In genomic region chr19:48501961-48502719, GRCh38 we compare ENCODE assay signal across 1 cellular context.
A peak's percentile ranks its signal among the peaks of the same experiment; 100 is the strongest.
TF ChIP-seq lines count a peak whose summit lies in the region.

No MANE protein-coding gene starts in this region.

TF ChIP-seq in K562, 482 proteins besides CTCF, POLR2A, EP300 and RAD21 (continues in another document):
- TF ChIP-seq ZNF398 (CRISPR knock-in tag; IDR thresholded peaks at IDR 0.05): no peak
- no peak for TF ChIP-seq DLX4 (CRISPR knock-in tag; IDR thresholded peaks at IDR 0.05)
- TF ChIP-seq HNRNPUL1 (IDR thresholded peaks at IDR 0.05; ENCODE audit: low read length): no peak
- no peak for TF ChIP-seq E2F8 (IDR thresholded peaks at IDR 0.05; ENCODE audit: low read depth, partially characterized antibody)
- TF ChIP-seq ZNF311 (CRISPR knock-in tag; IDR thresholded peaks at IDR 0.05): no peak
- no peak for TF ChIP-seq CUX1 (CRISPR knock-in tag; IDR thresholded peaks at IDR 0.05)
- TF ChIP-seq DPF2 (IDR thresholded peaks at IDR 0.05): no peak
- TF ChIP-seq PURB (CRISPR knock-in tag; IDR thresholded peaks at IDR 0.05; ENCODE audit: low read depth): no peak
- TF ChIP-seq ZBTB11 (CRISPR knock-in tag; IDR thresholded peaks at IDR 0.05): peak in 1 of 3 experiments; percentile 52; a peak in 1 of 6 replicates
- TF ChIP-seq EGR1 (conservative IDR thresholded peaks at IDR 0.05): 0 out of 2 replicates have a peak, but pooled peaks have one; percentile 0
- TF ChIP-seq HOXB6 (CRISPR knock-in tag; IDR thresholded peaks at IDR 0.05; ENCODE audit: borderline replicate concordance): no peak
- TF ChIP-seq PHB2 (IDR thresholded peaks at IDR 0.05; ENCODE audit: low read depth): no peak
- TF ChIP-seq THRA (IDR thresholded peaks at IDR 0.05): no peak
- TF ChIP-seq ZEB2 (IDR thresholded peaks at IDR 0.05): peak; percentile 66
- TF ChIP-seq MBD2 (IDR thresholded peaks at IDR 0.05; ENCODE audit: borderline replicate concordance, low read depth): no peak
- no peak for TF ChIP-seq NCOR1 (IDR thresholded peaks at IDR 0.05)
- TF ChIP-seq SAFB (IDR thresholded peaks at IDR 0.05; ENCODE audit: borderline replicate concordance, low read depth, low read length): no peak
- 0 out of 4 replicates have a peak, but pooled peaks of 1 of the 2 experiments have one; percentile 13 for TF ChIP-seq BCLAF1 (IDR thresholded peaks at IDR 0.05; ENCODE audit: borderline replicate concordance in 1 of 2, control insufficient read depth in 1 of 2, low read depth in 2 of 2, low read length in 1 of 2)
- TF ChIP-seq TCF7 (IDR thresholded peaks at IDR 0.05; ENCODE audit: borderline replicate concordance): no peak
- peak; percentile 6; the same call in 1 of the 2 replicates for TF ChIP-seq NBN (IDR thresholded peaks at IDR 0.05; ENCODE audit: low read depth)
- TF ChIP-seq ZKSCAN1 (IDR thresholded peaks at IDR 0.05; ENCODE audit: low read depth, low read length): no peak
- TF ChIP-seq POLR2G (IDR thresholded peaks at IDR 0.05; ENCODE audit: low read depth, low read length): 0 out of 2 replicates have a peak, but pooled peaks have one; percentile 33
- no peak for TF ChIP-seq FOXO4 (CRISPR knock-in tag; IDR thresholded peaks at IDR 0.05)
- TF ChIP-seq ZFX (CRISPR knock-in tag; IDR thresholded peaks at IDR 0.05): peak; percentile 36; the same call in 1 of the 2 replicates
- TF ChIP-seq STAG1 (CRISPR knock-in tag; IDR thresholded peaks at IDR 0.05; ENCODE audit: borderline replicate concordance): no peak
- TF ChIP-seq BRCA1 (IDR thresholded peaks at IDR 0.05): no peak
- TF ChIP-seq BRCA1 (CRISPR knock-in tag; IDR thresholded peaks at IDR 0.05): 0 out of 2 replicates have a peak, but pooled peaks have one; percentile 28
- no peak for TF ChIP-seq SMARCC2 (IDR thresholded peaks at IDR 0.05; ENCODE audit: low read depth)
- no peak for TF ChIP-seq POLR2AphosphoS5 (IDR thresholded peaks at IDR 0.05; ENCODE audit: control insufficient read depth, insufficient read depth, low read depth, low read length)
- no peak for TF ChIP-seq CHAMP1 (IDR thresholded peaks at IDR 0.05)
- no peak for TF ChIP-seq ATF7 (IDR thresholded peaks at IDR 0.05)
- TF ChIP-seq POLR3A (IDR thresholded peaks at IDR 0.05; ENCODE audit: borderline replicate concordance, extremely low read depth, insufficient read depth, insufficient read length): no peak
- no peak for TF ChIP-seq ZNF695 (CRISPR knock-in tag; IDR thresholded peaks at IDR 0.05)
